In genomic region chr14:69191340-69192111, GRCh38 we compare ENCODE assay signal across 1 cellular context.
TF ChIP-seq lines count a peak whose summit lies in the region.

Gene EXD2, plus strand, starts transcription at chr14:69191498. Its CDS starts 17,973 bp downstream, at chr14:69209471.

TF ChIP-seq in K562, 482 proteins besides CTCF, POLR2A, EP300 and RAD21 (continued from another document and continues in another):
- TF ChIP-seq CREB3L1 (IDR thresholded peaks at IDR 0.05; ENCODE audit: borderline replicate concordance, low read depth) (0 out of 2 replicates have a peak, but pooled peaks have one; percentile 61), PKNOX1 (IDR thresholded peaks at IDR 0.05) (peak; percentile 44), SMAD3 (CRISPR knock-in tag; conservative IDR thresholded peaks at IDR 0.05) (no peak), CHCHD3 (CRISPR knock-in tag; IDR thresholded peaks at IDR 0.05) (no peak), ZNF57 (CRISPR knock-in tag; IDR thresholded peaks at IDR 0.05) (no peak), ZNF224 (CRISPR knock-in tag; IDR thresholded peaks at IDR 0.05) (no peak), YY1 (IDR thresholded peaks at IDR 0.05; ENCODE audit: borderline replicate concordance in 1 of 3, control insufficient read depth in 1 of 3, extremely low read depth in 1 of 3, insufficient read depth in 3 of 3, insufficient read length in 1 of 3, insufficient replicate concordance in 2 of 3, low read depth in 1 of 3, low read length in 2 of 3) (peak; percentile 84 to 99 (median 97)), LARP7 (IDR thresholded peaks at IDR 0.05) (no peak), NR4A1 (CRISPR knock-in tag; IDR thresholded peaks at IDR 0.05) (no peak), NR4A1 (tag; IDR thresholded peaks at IDR 0.05) (0 out of 2 replicates have a peak, but pooled peaks have one; percentile 37), ZNF354B (CRISPR knock-in tag; IDR thresholded peaks at IDR 0.05) (no peak), RNF2 (IDR thresholded peaks at IDR 0.05) (no peak), NONO (IDR thresholded peaks at IDR 0.05; ENCODE audit: low read depth in 2 of 2, low read length in 1 of 2) (no peak), CTCFL (IDR thresholded peaks at IDR 0.05; ENCODE audit: borderline replicate concordance, insufficient read depth, low read depth, low read length, poor library complexity, severe bottlenecking) (no peak), CBX8 (IDR thresholded peaks at IDR 0.05; ENCODE audit: borderline replicate concordance, extremely low read depth, low read depth, low read length, poor library complexity, severe bottlenecking) (no peak), ZNF197 (CRISPR knock-in tag; IDR thresholded peaks at IDR 0.05; ENCODE audit: low read depth) (no peak), SRSF9 (IDR thresholded peaks at IDR 0.05; ENCODE audit: borderline replicate concordance, low read depth, low read length) (no peak), DLX4 (CRISPR knock-in tag; IDR thresholded peaks at IDR 0.05) (no peak), HEY1 (CRISPR knock-in tag; IDR thresholded peaks at IDR 0.05; ENCODE audit: borderline replicate concordance) (no peak), ZNF764 (CRISPR knock-in tag; IDR thresholded peaks at IDR 0.05; ENCODE audit: low read depth) (no peak), BCL6 (CRISPR knock-in tag; IDR thresholded peaks at IDR 0.05) (no peak), RCOR1 (IDR thresholded peaks at IDR 0.05; ENCODE audit: borderline replicate concordance in 1 of 2, low read depth in 2 of 2, low read length in 2 of 2) (peak in 1 of 2 experiments; percentile 50; a peak in 1 of 4 replicates), STAG1 (CRISPR knock-in tag; IDR thresholded peaks at IDR 0.05; ENCODE audit: borderline replicate concordance) (no peak), CSDE1 (IDR thresholded peaks at IDR 0.05) (no peak), ZKSCAN1 (IDR thresholded peaks at IDR 0.05; ENCODE audit: low read depth, low read length) (peak; percentile 48; the same call in 1 of the 2 replicates), TBL1XR1 (IDR thresholded peaks at IDR 0.05; ENCODE audit: low read length in 2 of 2) (no peak), ATF2 (CRISPR knock-in tag; IDR thresholded peaks at IDR 0.05) (no peak), TAF1 (IDR thresholded peaks at IDR 0.05; ENCODE audit: control insufficient read depth, extremely low read depth, insufficient read depth, low read length, severe bottlenecking) (peak; percentile 18), ZNF175 (CRISPR knock-in tag; IDR thresholded peaks at IDR 0.05; ENCODE audit: low read depth) (0 out of 2 replicates have a peak, but pooled peaks have one; percentile 12), ZNF146 (CRISPR knock-in tag; IDR thresholded peaks at IDR 0.05; ENCODE audit: unreplicated experiment) (no peak), RUNX1 (IDR thresholded peaks at IDR 0.05; ENCODE audit: low read depth) (no peak; the same call in 1 of the 2 replicates), PML (IDR thresholded peaks at IDR 0.05; ENCODE audit: low read length) (no peak), MTA1 (IDR thresholded peaks at IDR 0.05; ENCODE audit: borderline replicate concordance) (0 out of 2 replicates have a peak, but pooled peaks have one; percentile 49), POLR2AphosphoS5 (IDR thresholded peaks at IDR 0.05; ENCODE audit: control insufficient read depth, insufficient read depth, low read depth, low read length) (no peak), SPI1 (IDR thresholded peaks at IDR 0.05; ENCODE audit: borderline replicate concordance, low read depth, low read length) (no peak), ARID1B (IDR thresholded peaks at IDR 0.05) (peak; percentile 33), ETV1 (tag; conservative IDR thresholded peaks at IDR 0.05; ENCODE audit: low read depth) (peak; percentile 43), ZC3H8 (IDR thresholded peaks at IDR 0.05) (no peak), ZBTB49 (CRISPR knock-in tag; IDR thresholded peaks at IDR 0.05; ENCODE audit: borderline replicate concordance) (no peak), HMG20B (CRISPR knock-in tag; IDR thresholded peaks at IDR 0.05) (no peak), FOSL1 (tag; conservative IDR thresholded peaks at IDR 0.05) (no peak), NR2F6 (CRISPR knock-in tag; IDR thresholded peaks at IDR 0.05) (no peak), MEIS2 (IDR thresholded peaks at IDR 0.05; ENCODE audit: partially characterized antibody) (peak; percentile 14), E2F4 (CRISPR knock-in tag; IDR thresholded peaks at IDR 0.05; ENCODE audit: low read depth) (no peak), ZNF41 (CRISPR knock-in tag; conservative IDR thresholded peaks at IDR 0.05) (no peak), JUN (IDR thresholded peaks at IDR 0.05; ENCODE audit: borderline replicate concordance, low read depth, low read length) (peak; percentile 47; the same call in 1 of the 2 replicates), JUN (CRISPR knock-in tag; IDR thresholded peaks at IDR 0.05; ENCODE audit: borderline replicate concordance) (no peak), ZNF174 (CRISPR knock-in tag; IDR thresholded peaks at IDR 0.05) (no peak), FOXP4 (CRISPR knock-in tag; IDR thresholded peaks at IDR 0.05; ENCODE audit: borderline replicate concordance) (0 out of 2 replicates have a peak, but pooled peaks have one; percentile 28), MAFG (tag; conservative IDR thresholded peaks at IDR 0.05) (no peak), NEUROD1 (IDR thresholded peaks at IDR 0.05; ENCODE audit: borderline replicate concordance, low read depth, low read length, partially characterized antibody) (peak; percentile 53), PHF21A (IDR thresholded peaks at IDR 0.05; ENCODE audit: borderline replicate concordance, low read depth) (no peak), HMGXB4 (CRISPR knock-in tag; IDR thresholded peaks at IDR 0.05) (no peak), ZC3H4 (CRISPR knock-in tag; IDR thresholded peaks at IDR 0.05; ENCODE audit: borderline replicate concordance) (no peak), ILK (tag; IDR thresholded peaks at IDR 0.05; ENCODE audit: borderline replicate concordance, low read depth) (no peak), RFX1 (IDR thresholded peaks at IDR 0.05) (no peak), ZNF75A (CRISPR knock-in tag; IDR thresholded peaks at IDR 0.05) (no peak)
